In the genomic region with DNA sequence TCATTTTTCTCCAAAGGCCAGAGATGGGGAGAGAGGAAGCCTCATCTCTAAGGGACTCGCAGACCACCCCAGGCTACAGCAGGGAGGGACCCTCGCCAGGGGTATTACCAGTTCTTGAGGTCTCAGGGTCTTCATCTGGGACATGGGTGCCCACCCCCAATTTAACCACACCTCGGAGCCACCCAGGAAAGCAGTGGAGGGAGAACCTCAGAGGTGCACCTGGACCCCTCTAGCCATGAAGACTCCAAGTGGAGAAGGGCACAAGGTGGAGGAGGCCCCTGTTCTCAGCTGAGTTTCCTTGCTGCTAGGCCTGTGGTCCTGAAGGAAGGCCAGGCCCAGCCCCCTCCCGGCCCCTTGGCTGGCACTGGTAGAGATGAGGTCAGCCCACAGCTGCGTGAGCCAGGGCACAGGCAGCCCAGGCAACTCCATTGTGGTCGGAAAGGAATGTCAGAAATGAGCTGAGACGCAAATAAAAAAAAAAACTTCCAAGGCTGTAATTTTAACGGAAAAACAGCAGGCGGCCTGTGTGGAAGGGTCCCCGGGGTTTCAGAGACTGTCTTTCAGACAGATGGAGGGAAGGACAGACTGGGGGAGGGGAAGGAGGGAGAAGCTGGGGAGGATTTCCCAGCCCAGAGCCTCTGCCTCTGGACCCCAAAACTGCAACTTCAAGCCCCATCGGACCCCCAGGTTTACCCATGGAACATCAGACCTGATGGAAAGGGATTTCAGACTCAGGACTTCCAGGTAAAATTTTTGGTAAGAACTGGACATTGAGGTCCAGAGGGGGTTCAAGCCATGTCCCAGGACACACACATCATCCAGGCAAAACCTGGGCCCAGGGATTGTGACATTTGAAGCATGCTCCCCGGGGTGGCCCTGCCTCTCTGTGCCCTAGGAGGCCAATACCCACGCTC, we compare ENCODE assay signal across 9 cellular contexts. TPM values are rescaled to one million over a fixed set of nuclear protein-coding genes. Genes with fewer than 3 reads are reported as not detected.
DNase-seq lines count a peak whose midpoint lies in the region; ATAC-seq and TF ChIP-seq lines count a peak whose summit lies in the region.
"Had no signal": no experiment of that assay in that cellular context is flagged by ENCODE, and none has a peak within 500 bp of the region (broad histone marks: within the 10 kb centered on the region; RNA-seq: fewer than 3 reads in every experiment).

No MANE protein-coding gene starts in this region.

- H3K9me3 ChIP-seq in colonic mucosa: no peaks in the 10 kb centered on the region
- no peaks in the 10 kb centered on the region for H3K9me3 ChIP-seq in CD4-positive, alpha-beta memory T cell (ENCODE audit: control insufficient read depth in 1 of 2, low read length in 2 of 2)

- H3K27ac Mint-ChIP-seq in CD4-positive, alpha-beta memory T cell: no peak overlapping the region
- H3K27ac Mint-ChIP-seq: T-helper 1 cell treated with Interleukin-12 subunit alpha and Interleukin-12 subunit beta and Interleukin-4 antibody, amounts not matched to agents 30 μg/mL and 1 μg/mL, for 36 hours had no signal

- H3K4me3 ChIP-seq in GM06990 (replicated peaks; ENCODE audit: low read depth, low read length): no peak overlapping the region
- H3K4me3 ChIP-seq in colonic mucosa: no peak overlapping the region
- no peak overlapping the region for H3K4me3 ChIP-seq in CD4-positive, alpha-beta memory T cell (ENCODE audit: low read length in 2 of 2)

- H3K9ac ChIP-seq in colonic mucosa (ENCODE audit: low read depth in 2 of 2, low read length in 2 of 2): peak overlapping the region in 1 of 2 donors; percentile 33

- peaks cover 7 to 17% of the 10 kb centered on the region in 2 donors for H3K27me3 Mint-ChIP-seq in CD4-positive, alpha-beta memory T cell

- no peaks in the 10 kb centered on the region for H3K9me3 Mint-ChIP-seq in CD4-positive, alpha-beta memory T cell
- H3K9me3 Mint-ChIP-seq: T-helper 1 cell treated with Interleukin-12 subunit alpha and Interleukin-12 subunit beta and Interleukin-4 antibody, amounts not matched to agents 30 μg/mL and 1 μg/mL, for 36 hours had no signal

- H3K4me3 Mint-ChIP-seq in CD4-positive, alpha-beta memory T cell: no peak overlapping the region
- H3K4me3 Mint-ChIP-seq: T-helper 1 cell treated with Interleukin-12 subunit alpha and Interleukin-12 subunit beta and Interleukin-4 antibody, amounts not matched to agents 30 μg/mL and 1 μg/mL, for 36 hours had no signal

- CTCF ChIA-PET in CD4-positive, alpha-beta memory T cell (lab: Charles Lee; ENCODE audit: partially characterized antibody): interaction anchor here (1.3 kb wide), 1 partner anchor 17 kb away, joined by 4 read pairs; no protein-coding TSS in a partner anchor

- intact Hi-C loops in colonic mucosa (cut with DNase I): no loop called here
- intact Hi-C loops in CD4-positive, alpha-beta memory T cell (cut with micrococcal nuclease): no loop called here

- H3K36me3 Mint-ChIP-seq in CD4-positive, alpha-beta memory T cell: no peaks in the 10 kb centered on the region

- TF ChIP-seq CTCF in GM06990 (IDR thresholded peaks at IDR 0.05; ENCODE audit: insufficient read depth, low read length, poor library complexity, severe bottlenecking) (peak; percentile 2), colonic mucosa (IDR thresholded peaks at IDR 0.05) (no peak)

- peak; percentile 62 for ATAC-seq in left lobe of liver

- peaks cover 6% of the 10 kb centered on the region for H3K4me1 ChIP-seq in colonic mucosa
- H3K4me1 ChIP-seq in CD4-positive, alpha-beta memory T cell (ENCODE audit: insufficient read depth, low read length): peaks cover 21% of the 10 kb centered on the region

- peak overlapping the region; percentile 45 for H3K27ac ChIP-seq in colonic mucosa
- H3K27ac ChIP-seq in temporal lobe (ENCODE audit: low read depth, low read length): peak overlapping the region; percentile 92
- H3K27ac ChIP-seq in CD4-positive, alpha-beta memory T cell (ENCODE audit: low read depth, low read length): no peak overlapping the region

- no peaks in the 10 kb centered on the region for H3K36me3 ChIP-seq in GM06990 (ENCODE audit: control insufficient read depth, insufficient read depth, low read length)
- no peaks in the 10 kb centered on the region for H3K36me3 ChIP-seq in colonic mucosa
- no peaks in the 10 kb centered on the region for H3K36me3 ChIP-seq in CD4-positive, alpha-beta memory T cell (ENCODE audit: insufficient read depth, low read length)

- H3K4me1 Mint-ChIP-seq in CD4-positive, alpha-beta memory T cell: peaks cover 7 to 27% (median 18%) of the 10 kb centered on the region in 4 donors

- H3K27me3 ChIP-seq in GM06990 (replicated peaks; ENCODE audit: control insufficient read depth, insufficient read depth, low read length) (no peaks in the 10 kb centered on the region; the same call in 1 of the 2 replicates), colonic mucosa (no peaks in the 10 kb centered on the region)
- H3K27me3 ChIP-seq in CD4-positive, alpha-beta memory T cell (ENCODE audit: insufficient read depth, low read length): peaks cover 3% of the 10 kb centered on the region

- DNase-seq in GM06990 (ENCODE audit: extremely low read depth, insufficient read length) (no peak), NCI-H460 (ENCODE audit: extremely low read depth, low read depth) (peak; percentile 43), colonic mucosa (no peak), left lobe of liver (ENCODE audit: low spot score) (no peak), NCI-H1092 treated with DMSO at 0.1 percent for 48 hours (lab: John Stamatoyannopoulos, UW) (no peak)
- no peak for DNase-seq in stimulated activated CD4-positive, alpha-beta T cell treated with anti-CD3 and anti-CD28 coated beads, Interleukin-2, amount 100 ng/mL, for 24 hours
- DNase-seq in CD4-positive, alpha-beta memory T cell: no peak

- POLR2A ChIA-PET in CD4-positive, alpha-beta memory T cell (lab: Charles Lee; ENCODE audit: partially characterized antibody): no interaction called here

RNA-seq across cellular contexts. Expression of a gene that starts 25.5 kb away (rescaled TPM):
- total RNA-seq in NCI-H460 (2014; rRNA removed; shearing (Covaris generic)): 58.9 and 70.3 TPM in 2 replicates
- polyA plus RNA-seq in NCI-H460 (2014; cell fraction: nucleus; rRNA removed): 43.9 and 45.9 TPM in 2 replicates
- total RNA-seq in colonic mucosa: 10 to 100 TPM; 19.3 to 43.6 TPM
- total RNA-seq in left lobe of liver: 13.1 TPM
- total RNA-seq in temporal lobe: 17.7 TPM
- total RNA-seq in CD4-positive, alpha-beta memory T cell: 10 to 100 TPM; 28.7 to 29.5 TPM
- 10 to 100 TPM; 35.7 to 41.7 TPM for polyA plus RNA-seq in CD4-positive, alpha-beta memory T cell
